1 cellular context compared by ENCODE assay signal in genomic region chr6:134585529-134585873, GRCh38.
A peak's percentile ranks its signal among the peaks of the same experiment; 100 is the strongest.
TF ChIP-seq lines count a peak whose summit lies in the region.

No MANE protein-coding gene starts in this region.

TF ChIP-seq in K562, 482 proteins besides CTCF, POLR2A, EP300 and RAD21 (continued from another document and continues in another):
- TF ChIP-seq, protein P1, sequence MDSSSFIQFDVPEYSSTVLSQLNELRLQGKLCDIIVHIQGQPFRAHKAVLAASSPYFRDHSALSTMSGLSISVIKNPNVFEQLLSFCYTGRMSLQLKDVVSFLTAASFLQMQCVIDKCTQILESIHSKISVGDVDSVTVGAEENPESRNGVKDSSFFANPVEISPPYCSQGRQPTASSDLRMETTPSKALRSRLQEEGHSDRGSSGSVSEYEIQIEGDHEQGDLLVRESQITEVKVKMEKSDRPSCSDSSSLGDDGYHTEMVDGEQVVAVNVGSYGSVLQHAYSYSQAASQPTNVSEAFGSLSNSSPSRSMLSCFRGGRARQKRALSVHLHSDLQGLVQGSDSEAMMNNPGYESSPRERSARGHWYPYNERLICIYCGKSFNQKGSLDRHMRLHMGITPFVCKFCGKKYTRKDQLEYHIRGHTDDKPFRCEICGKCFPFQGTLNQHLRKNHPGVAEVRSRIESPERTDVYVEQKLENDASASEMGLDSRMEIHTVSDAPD (CRISPR knock-in tag; IDR thresholded peaks at IDR 0.05) = no peak
- TF ChIP-seq PRMT5 (CRISPR knock-in tag; IDR thresholded peaks at IDR 0.05) (no peak), BCOR (IDR thresholded peaks at IDR 0.05) (no peak), SNIP1 (IDR thresholded peaks at IDR 0.05; ENCODE audit: low read depth) (no peak), HCFC1 (IDR thresholded peaks at IDR 0.05; ENCODE audit: low read depth, low read length) (no peak), FOXM1 (IDR thresholded peaks at IDR 0.05; ENCODE audit: low read depth) (peak; percentile 54; the same call in 1 of the 2 replicates), FOXM1 (CRISPR knock-in tag; IDR thresholded peaks at IDR 0.05; ENCODE audit: low read depth) (no peak), PHF21A (IDR thresholded peaks at IDR 0.05; ENCODE audit: borderline replicate concordance, low read depth) (no peak), CCNT2 (IDR thresholded peaks at IDR 0.05; ENCODE audit: borderline replicate concordance, extremely low read depth, insufficient read length, low read depth, low read length) (peak; percentile 80), SLC30A9 (CRISPR knock-in tag; IDR thresholded peaks at IDR 0.05) (no peak), ZNF589 (CRISPR knock-in tag; IDR thresholded peaks at IDR 0.05; ENCODE audit: low read depth) (no peak), ZNF347 (CRISPR knock-in tag; IDR thresholded peaks at IDR 0.05; ENCODE audit: low read depth) (no peak), ILF3 (IDR thresholded peaks at IDR 0.05; ENCODE audit: borderline replicate concordance) (no peak), IRF2 (CRISPR knock-in tag; IDR thresholded peaks at IDR 0.05) (no peak), ARID1B (IDR thresholded peaks at IDR 0.05) (peak; percentile 92), PPARD (CRISPR knock-in tag; IDR thresholded peaks at IDR 0.05) (no peak), PYGO2 (tag; IDR thresholded peaks at IDR 0.05) (no peak), NCOA4 (IDR thresholded peaks at IDR 0.05; ENCODE audit: partially characterized antibody) (no peak), ZBTB1 (CRISPR knock-in tag; IDR thresholded peaks at IDR 0.05; ENCODE audit: borderline replicate concordance, low read depth) (no peak), NUFIP1 (IDR thresholded peaks at IDR 0.05; ENCODE audit: partially characterized antibody) (no peak), DDX20 (tag; IDR thresholded peaks at IDR 0.05; ENCODE audit: low read depth) (no peak), MECOM (CRISPR knock-in tag; IDR thresholded peaks at IDR 0.05) (peak; percentile 100), OTX1 (CRISPR knock-in tag; IDR thresholded peaks at IDR 0.05) (no peak), SFPQ (IDR thresholded peaks at IDR 0.05; ENCODE audit: low read depth, low read length) (no peak), THAP7 (CRISPR knock-in tag; IDR thresholded peaks at IDR 0.05) (no peak), CGGBP1 (CRISPR knock-in tag; IDR thresholded peaks at IDR 0.05) (no peak), ZNF644 (tag; IDR thresholded peaks at IDR 0.05; ENCODE audit: low read depth) (no peak), ZZZ3 (IDR thresholded peaks at IDR 0.05) (no peak), DMBX1 (CRISPR knock-in tag; IDR thresholded peaks at IDR 0.05; ENCODE audit: borderline replicate concordance) (no peak), TAF7 (tag; IDR thresholded peaks at IDR 0.05) (no peak), TFAM (CRISPR knock-in tag; conservative IDR thresholded peaks at IDR 0.05) (no peak), NELFE (IDR thresholded peaks at IDR 0.05; ENCODE audit: insufficient read depth, insufficient read length) (no peak), ETV5 (CRISPR knock-in tag; IDR thresholded peaks at IDR 0.05; ENCODE audit: low read depth) (no peak), BRF2 (IDR thresholded peaks at IDR 0.05; ENCODE audit: borderline replicate concordance, insufficient read depth, insufficient read length) (no peak), SAFB (IDR thresholded peaks at IDR 0.05; ENCODE audit: borderline replicate concordance, low read depth, low read length) (no peak), HSF4 (CRISPR knock-in tag; IDR thresholded peaks at IDR 0.05; ENCODE audit: borderline replicate concordance) (no peak), BRD9 (IDR thresholded peaks at IDR 0.05; ENCODE audit: low read depth, partially characterized antibody) (no peak), CAMTA2 (CRISPR knock-in tag; conservative IDR thresholded peaks at IDR 0.05) (no peak), FOXJ3 (CRISPR knock-in tag; IDR thresholded peaks at IDR 0.05) (no peak), BDP1 (IDR thresholded peaks at IDR 0.05; ENCODE audit: insufficient read depth, insufficient read length) (no peak), DNMT1 (IDR thresholded peaks at IDR 0.05) (no peak), TOE1 (IDR thresholded peaks at IDR 0.05; ENCODE audit: borderline replicate concordance) (no peak), TOE1 (CRISPR knock-in tag; IDR thresholded peaks at IDR 0.05; ENCODE audit: borderline replicate concordance, low read depth) (no peak), YY1 (IDR thresholded peaks at IDR 0.05; ENCODE audit: borderline replicate concordance in 1 of 3, control insufficient read depth in 1 of 3, extremely low read depth in 1 of 3, insufficient read depth in 3 of 3, insufficient read length in 1 of 3, insufficient replicate concordance in 2 of 3, low read depth in 1 of 3, low read length in 2 of 3) (no peak), POLR3G (IDR thresholded peaks at IDR 0.05; ENCODE audit: extremely low read depth, insufficient read length, insufficient replicate concordance) (no peak), STAT5B (CRISPR knock-in tag; IDR thresholded peaks at IDR 0.05) (no peak), GATAD2A (IDR thresholded peaks at IDR 0.05) (no peak)
- TF ChIP-seq, protein P2, sequence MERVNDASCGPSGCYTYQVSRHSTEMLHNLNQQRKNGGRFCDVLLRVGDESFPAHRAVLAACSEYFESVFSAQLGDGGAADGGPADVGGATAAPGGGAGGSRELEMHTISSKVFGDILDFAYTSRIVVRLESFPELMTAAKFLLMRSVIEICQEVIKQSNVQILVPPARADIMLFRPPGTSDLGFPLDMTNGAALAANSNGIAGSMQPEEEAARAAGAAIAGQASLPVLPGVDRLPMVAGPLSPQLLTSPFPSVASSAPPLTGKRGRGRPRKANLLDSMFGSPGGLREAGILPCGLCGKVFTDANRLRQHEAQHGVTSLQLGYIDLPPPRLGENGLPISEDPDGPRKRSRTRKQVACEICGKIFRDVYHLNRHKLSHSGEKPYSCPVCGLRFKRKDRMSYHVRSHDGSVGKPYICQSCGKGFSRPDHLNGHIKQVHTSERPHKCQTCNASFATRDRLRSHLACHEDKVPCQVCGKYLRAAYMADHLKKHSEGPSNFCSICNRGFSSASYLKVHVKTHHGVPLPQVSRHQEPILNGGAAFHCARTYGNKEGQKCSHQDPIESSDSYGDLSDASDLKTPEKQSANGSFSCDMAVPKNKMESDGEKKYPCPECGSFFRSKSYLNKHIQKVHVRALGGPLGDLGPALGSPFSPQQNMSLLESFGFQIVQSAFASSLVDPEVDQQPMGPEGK (CRISPR knock-in tag; IDR thresholded peaks at IDR 0.05; ENCODE audit: borderline replicate concordance) = no peak
- TF ChIP-seq, protein P3, sequence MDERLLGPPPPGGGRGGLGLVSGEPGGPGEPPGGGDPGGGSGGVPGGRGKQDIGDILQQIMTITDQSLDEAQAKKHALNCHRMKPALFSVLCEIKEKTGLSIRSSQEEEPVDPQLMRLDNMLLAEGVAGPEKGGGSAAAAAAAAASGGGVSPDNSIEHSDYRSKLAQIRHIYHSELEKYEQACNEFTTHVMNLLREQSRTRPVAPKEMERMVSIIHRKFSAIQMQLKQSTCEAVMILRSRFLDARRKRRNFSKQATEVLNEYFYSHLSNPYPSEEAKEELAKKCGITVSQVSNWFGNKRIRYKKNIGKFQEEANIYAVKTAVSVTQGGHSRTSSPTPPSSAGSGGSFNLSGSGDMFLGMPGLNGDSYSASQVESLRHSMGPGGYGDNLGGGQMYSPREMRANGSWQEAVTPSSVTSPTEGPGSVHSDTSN (CRISPR knock-in tag; IDR thresholded peaks at IDR 0.05; ENCODE audit: low read depth) = 0 out of 2 replicates have a peak, but pooled peaks have one; percentile 22
- TF ChIP-seq, protein P3 (tag; conservative IDR thresholded peaks at IDR 0.05; ENCODE audit: low read depth) = peak; percentile 82
- TF ChIP-seq, protein P4, sequence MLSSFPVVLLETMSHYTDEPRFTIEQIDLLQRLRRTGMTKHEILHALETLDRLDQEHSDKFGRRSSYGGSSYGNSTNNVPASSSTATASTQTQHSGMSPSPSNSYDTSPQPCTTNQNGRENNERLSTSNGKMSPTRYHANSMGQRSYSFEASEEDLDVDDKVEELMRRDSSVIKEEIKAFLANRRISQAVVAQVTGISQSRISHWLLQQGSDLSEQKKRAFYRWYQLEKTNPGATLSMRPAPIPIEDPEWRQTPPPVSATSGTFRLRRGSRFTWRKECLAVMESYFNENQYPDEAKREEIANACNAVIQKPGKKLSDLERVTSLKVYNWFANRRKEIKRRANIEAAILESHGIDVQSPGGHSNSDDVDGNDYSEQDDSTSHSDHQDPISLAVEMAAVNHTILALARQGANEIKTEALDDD (IDR thresholded peaks at IDR 0.05) = no peak
